ENCODE assay signal across 16 cellular contexts in genomic region chr3:9387322-9387655, GRCh38. TPM values are rescaled to one million over a fixed set of nuclear protein-coding genes. Genes with fewer than 3 reads are reported as not detected.
DNase-seq lines count a peak whose midpoint lies in the region; ATAC-seq and TF ChIP-seq lines count a peak whose summit lies in the region.
"Had no signal": no experiment of that assay in that cellular context is flagged by ENCODE, and none has a peak within 500 bp of the region (broad histone marks: within the 10 kb centered on the region; RNA-seq: fewer than 3 reads in every experiment).

No MANE protein-coding gene starts in this region.

- no peaks in the 10 kb centered on the region for H3K9me3 Mint-ChIP-seq in natural killer cell
- H3K9me3 Mint-ChIP-seq in natural killer cell treated with Interleukin-12 subunit alpha and Interleukin-12 subunit beta and Interleukin-15 and Interleukin-18, amount 100 ng/mL, for 72 hours: no peaks in the 10 kb centered on the region
- H3K9me3 Mint-ChIP-seq in type B pancreatic cell: no peaks in the 10 kb centered on the region

- TF ChIP-seq CTCF in natural killer cell (IDR thresholded peaks at IDR 0.05): no peak
- TF ChIP-seq CTCF in VCaP (conservative IDR thresholded peaks at IDR 0.05): no peak
- TF ChIP-seq CTCF in foreskin keratinocyte (conservative IDR thresholded peaks at IDR 0.05): no peak
- TF ChIP-seq CTCF in type B pancreatic cell (conservative IDR thresholded peaks at IDR 0.05): no peak

- H3K4me1 Mint-ChIP-seq in natural killer cell (peaks cover 18 to 26% of the 10 kb centered on the region in 2 donors), type B pancreatic cell (ENCODE audit: unreplicated experiment) (peaks cover 4% of the 10 kb centered on the region)
- H3K4me1 Mint-ChIP-seq in natural killer cell treated with Interleukin-12 subunit alpha and Interleukin-12 subunit beta and Interleukin-15 and Interleukin-18, amount 100 ng/mL, for 72 hours (ENCODE audit: low read depth in 2 of 2): peaks cover 26 to 29% of the 10 kb centered on the region in 2 donors

- no peak for ATAC-seq in natural killer cell
- ATAC-seq in natural killer cell treated with Interleukin-12 subunit alpha and Interleukin-12 subunit beta and Interleukin-15 and Interleukin-18, amount 100 ng/mL, for 72 hours: no peak
- ATAC-seq in foreskin keratinocyte: peak; percentile 56
- ATAC-seq: left ventricle myocardium superior, sciatic nerve had no signal

- no peaks in the 10 kb centered on the region for H3K27me3 ChIP-seq in foreskin keratinocyte
- H3K27me3 ChIP-seq: ovary, tibial artery had no signal

- H3K27me3 Mint-ChIP-seq in natural killer cell (ENCODE audit: low read depth in 2 of 2) (no peaks in the 10 kb centered on the region), type B pancreatic cell (no peaks in the 10 kb centered on the region)
- H3K27me3 Mint-ChIP-seq in natural killer cell treated with Interleukin-12 subunit alpha and Interleukin-12 subunit beta and Interleukin-15 and Interleukin-18, amount 100 ng/mL, for 72 hours: no peaks in the 10 kb centered on the region

- H3K27ac ChIP-seq in VCaP (peak overlapping the region; percentile 1; the same call in 1 of the 2 replicates), foreskin keratinocyte (no peak overlapping the region)
- H3K27ac ChIP-seq: ovary, tibial artery had no signal

- H3K36me3 Mint-ChIP-seq in natural killer cell (peaks cover 23% of the 10 kb centered on the region), type B pancreatic cell (peaks cover 48% of the 10 kb centered on the region)
- H3K36me3 Mint-ChIP-seq in natural killer cell treated with Interleukin-12 subunit alpha and Interleukin-12 subunit beta and Interleukin-15 and Interleukin-18, amount 100 ng/mL, for 72 hours: peaks cover 40% of the 10 kb centered on the region

- DNase-seq in natural killer cell: no peak
- no peak for DNase-seq in natural killer cell treated with Interleukin-12 subunit alpha and Interleukin-12 subunit beta and Interleukin-15 and Interleukin-18, amount 100 ng/mL, for 72 hours (ENCODE audit: low spot score)
- no peak for DNase-seq in foreskin keratinocyte
- no peak for DNase-seq in type B pancreatic cell (ENCODE audit: extremely low spot score, unreplicated experiment)
- no peak for DNase-seq in SHP77 treated with DMSO at 0.1 percent for 48 hours (lab: John Stamatoyannopoulos, UW)
- no peak for DNase-seq in HuH-7 (ENCODE audit: low spot score)
- no peak for DNase-seq in KG1 (lab: John Stamatoyannopoulos, UW)
- DNase-seq: head of caudate nucleus; left ventricle myocardium superior; NCI-H1105 treated with DMSO at 0.1 percent for 48 hours; NCI-H524 treated with DMSO at 0.1 percent for 48 hours; ovary; stimulated activated naive CD4-positive, alpha-beta T cell; tibial artery had no signal

- peaks cover 28% of the 10 kb centered on the region for H3K4me1 ChIP-seq in foreskin keratinocyte

- H3K27ac Mint-ChIP-seq in natural killer cell (peak overlapping the region; percentile 57 to 79), type B pancreatic cell (peak overlapping the region; percentile 58)
- no peak overlapping the region for H3K27ac Mint-ChIP-seq in natural killer cell treated with Interleukin-12 subunit alpha and Interleukin-12 subunit beta and Interleukin-15 and Interleukin-18, amount 100 ng/mL, for 72 hours

- intact Hi-C loops in natural killer cell (cut with micrococcal nuclease): no loop called here

- H3K4me3 Mint-ChIP-seq in natural killer cell: no peak overlapping the region
- H3K4me3 Mint-ChIP-seq in natural killer cell treated with Interleukin-12 subunit alpha and Interleukin-12 subunit beta and Interleukin-15 and Interleukin-18, amount 100 ng/mL, for 72 hours: no peak overlapping the region
- no peak overlapping the region for H3K4me3 Mint-ChIP-seq in type B pancreatic cell

RNA-seq across cellular contexts. Expression of gene SETD5, which starts 10.1 kb away (rescaled TPM):
- total RNA-seq in natural killer cell (100 to 1,000 TPM; 106 to 154 (median 140) TPM), foreskin keratinocyte (71.6 and 77.5 TPM in 2 replicates), type B pancreatic cell (ENCODE audit: low replicate concordance) (153 and 192 TPM in 2 replicates)
- 100 to 1,000 TPM; 131 to 188 TPM for total RNA-seq in natural killer cell treated with Interleukin-12 subunit alpha and Interleukin-12 subunit beta and Interleukin-15 and Interleukin-18, amount 100 ng/mL, for 72 hours
- polyA plus RNA-seq in foreskin keratinocyte: 8.9 and 11.5 TPM in 2 replicates

RNA-seq across cellular contexts. Expression of gene THUMPD3, which starts 24.4 kb away (rescaled TPM):
- 10 to 100 TPM; 44.0 to 48.8 (median 46.3) TPM for total RNA-seq in natural killer cell
- 10 to 100 TPM; 54.3 to 55.9 TPM for total RNA-seq in natural killer cell treated with Interleukin-12 subunit alpha and Interleukin-12 subunit beta and Interleukin-15 and Interleukin-18, amount 100 ng/mL, for 72 hours
- 43.6 and 60.7 TPM in 2 replicates for total RNA-seq in foreskin keratinocyte
- polyA plus RNA-seq in foreskin keratinocyte: 39.8 and 44.2 TPM in 2 replicates
- total RNA-seq in type B pancreatic cell (ENCODE audit: low replicate concordance): 56.8 and 59.2 TPM in 2 replicates

Comparison
In these comparisons a context has a peak if more than half of its experiments do, and no peak if none do; other contexts are left out.
1. H3K27ac Mint-ChIP-seq: peak in natural killer cell (2 of 2) and type B pancreatic cell (single experiment); none in natural killer cell treated with Interleukin-12 subunit alpha and Interleukin-12 subunit beta and Interleukin-15 and Interleukin-18, amount 100 ng/mL, for 72 hours (0 of 2).